ENCODE assay signal across 8 cellular contexts in the genomic region with DNA sequence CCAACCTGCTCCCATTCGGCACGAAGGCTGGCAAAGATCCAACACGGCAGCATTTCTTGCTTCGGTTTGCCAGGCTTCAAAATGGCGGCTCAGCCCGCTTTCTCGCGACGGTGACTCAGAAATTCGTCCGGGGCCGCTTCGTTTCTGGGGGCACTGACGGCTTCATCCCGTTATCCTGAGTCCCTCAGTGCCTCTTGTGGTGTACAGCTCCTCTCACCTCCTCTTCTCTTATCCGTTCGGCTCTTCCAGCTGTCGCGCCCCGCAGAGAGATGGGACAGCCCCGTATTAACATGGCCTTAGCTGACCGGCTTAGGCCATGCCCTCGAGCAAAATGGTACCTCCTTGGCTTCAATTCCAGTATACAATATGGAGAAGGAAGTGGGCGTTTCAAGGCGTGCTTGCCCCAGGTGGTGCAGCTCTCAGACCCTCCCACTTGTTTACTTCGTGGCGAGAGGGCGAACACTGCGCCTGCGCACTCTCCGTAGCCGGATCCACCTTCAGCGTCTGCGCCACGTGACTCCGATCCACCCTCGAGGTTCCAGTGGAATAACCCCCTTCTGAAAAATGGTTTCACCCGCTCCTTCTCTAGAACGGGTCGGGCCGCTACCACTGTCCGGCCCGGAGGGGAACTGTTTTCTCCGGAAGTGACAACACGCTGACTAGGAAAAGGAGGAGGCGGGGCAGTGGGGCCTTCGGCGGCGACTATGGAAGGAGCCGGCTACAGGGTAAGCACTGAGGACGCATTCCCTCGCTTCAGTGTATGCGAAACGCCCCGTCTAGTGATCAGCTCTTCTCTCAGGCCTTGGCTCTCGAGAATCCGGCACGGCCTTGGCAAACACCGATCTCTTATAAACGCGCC. TPM values are rescaled to one million over a fixed set of nuclear protein-coding genes. Genes with fewer than 3 reads are reported as not detected.
A peak's percentile ranks its signal among the peaks of the same experiment; 100 is the strongest.
DNase-seq lines count a peak whose midpoint lies in the region; ATAC-seq lines count a peak whose summit lies in the region.

A gene (minus strand): TSS at position 336 of the 859 bp plus-strand sequence. CDS start 4,060 bp downstream, outside the sequence.
A gene (plus strand): TSS at position 683 of the 859 bp plus-strand sequence. CDS start 22 bp downstream, at position 705.

- ATAC-seq in GM21367 (IDR thresholded peaks at IDR 0.05; ENCODE audit: unreplicated experiment): peak; percentile 49
- ATAC-seq in effector memory CD8-positive, alpha-beta T cell (replicated peaks): peak; percentile 64

- DNase-seq in COR-L47 (lab: John Stamatoyannopoulos, UW): peak; percentile 100
- DNase-seq in HT1080 (ENCODE audit: low read depth): peak; percentile 100
- DNase-seq in NOMO-1 treated with DMSO at 0.1 percent for 48 hours (lab: John Stamatoyannopoulos, UW; ENCODE audit: unreplicated experiment): peak; percentile 99
- peak; percentile 94 to 98 for DNase-seq in activated CD8-positive, alpha-beta memory T cell treated with anti-CD3 and anti-CD28 coated beads for 4 hours (ENCODE audit: low read depth in 2 of 2)
- peak; percentile 97 to 99 (median 97) for DNase-seq in effector memory CD8-positive, alpha-beta T cell
- DNase-seq in lung microvascular endothelial cell (ENCODE audit: low read depth in 2 of 2): peak; percentile 100
- DNase-seq in stimulated activated CD4-positive, alpha-beta T cell treated with anti-CD3 and anti-CD28 coated beads, TNF-alpha, amount 100 ng/mL, for 48 hours (ENCODE audit: low read depth in 3 of 3): peak; percentile 93 to 97 (median 95)

- H3K9me3 Mint-ChIP-seq in effector memory CD8-positive, alpha-beta T cell: no peaks in the 10 kb centered on the region

- H3K27ac Mint-ChIP-seq in effector memory CD8-positive, alpha-beta T cell: no peak within 1 kb of the TSS

- H3K36me3 Mint-ChIP-seq in effector memory CD8-positive, alpha-beta T cell (ENCODE audit: insufficient read depth): peaks cover 11% of the 10 kb centered on the region

- H3K27me3 Mint-ChIP-seq in effector memory CD8-positive, alpha-beta T cell: no peaks in the 10 kb centered on the region

- H3K4me3 Mint-ChIP-seq in effector memory CD8-positive, alpha-beta T cell: no peak within 1 kb of the TSS

- peaks cover 21% of the 10 kb centered on the region in 2 donors for H3K4me1 Mint-ChIP-seq in effector memory CD8-positive, alpha-beta T cell (ENCODE audit: low read depth in 2 of 2)

RNA-seq across cellular contexts. Expression of the first gene that starts in this region (rescaled TPM):
- 30.4 and 46.2 TPM in 2 replicates for total RNA-seq in HT1080 (2014; rRNA removed; shearing (Covaris generic))
- polyA plus RNA-seq in HT1080 (2015; cell fraction: cytosol; rRNA removed): 109 and 128 TPM in 2 replicates
- polyA plus RNA-seq in HT1080 (2015; cell fraction: nucleus; rRNA removed): 66.1 and 84.1 TPM in 2 replicates
- 5.7 and 8.1 TPM in 2 replicates for total RNA-seq in lung microvascular endothelial cell

RNA-seq across cellular contexts. Expression of the second gene that starts in this region (rescaled TPM):
- total RNA-seq in HT1080 (2014; rRNA removed; shearing (Covaris generic)): 5.5 and 9.8 TPM in 2 replicates
- polyA plus RNA-seq in HT1080 (2015; cell fraction: cytosol; rRNA removed): 24.2 and 25.3 TPM in 2 replicates
- polyA plus RNA-seq in HT1080 (2015; cell fraction: nucleus; rRNA removed): 28.0 and 39.4 TPM in 2 replicates
- 6.1 and 8.3 TPM in 2 replicates for total RNA-seq in lung microvascular endothelial cell

Comparison
In these comparisons a context has a peak if more than half of its experiments do, and no peak if none do; other contexts are left out.
1. Peak in every context shown above with its lines: DNase-seq and ATAC-seq.